In genomic region chr11:94732617-94733292, GRCh38 we compare ENCODE assay signal across 10 cellular contexts. TPM values are rescaled to one million over a fixed set of nuclear protein-coding genes. Genes with fewer than 3 reads are reported as not detected.
DNase-seq lines count a peak whose midpoint lies in the region; TF ChIP-seq lines count a peak whose summit lies in the region.
"Had no signal": no experiment of that assay in that cellular context is flagged by ENCODE, and none has a peak within 500 bp of the region (broad histone marks: within the 10 kb centered on the region; RNA-seq: fewer than 3 reads in every experiment).

No MANE protein-coding gene starts in this region.

- no peaks in the 10 kb centered on the region for H3K9me3 ChIP-seq in SK-N-SH
- H3K9me3 ChIP-seq: ovary had no signal

- peak overlapping the region; percentile 36; the same call in 1 of the 2 replicates for H3K4me2 ChIP-seq in SK-N-SH

- H3K4me3 ChIP-seq in SK-N-SH (ENCODE audit: low read depth in 2 of 2, low read length in 1 of 2) (no peak overlapping the region), fibroblast of the aortic adventitia (ENCODE audit: low read depth, low read length) (no peak overlapping the region), H7 (ENCODE audit: insufficient read depth, low read depth, low read length) (no peak overlapping the region)
- H3K4me3 ChIP-seq: ovary had no signal

- no peak overlapping the region for H3K4me3 Mint-ChIP-seq in activated naive CD8-positive, alpha-beta T cell treated with anti-CD3 and anti-CD28 coated beads for 36 hours

- peaks cover 6% of the 10 kb centered on the region for H3K4me1 Mint-ChIP-seq in activated naive CD8-positive, alpha-beta T cell treated with anti-CD3 and anti-CD28 coated beads for 36 hours

- H3K36me3 Mint-ChIP-seq in activated naive CD8-positive, alpha-beta T cell treated with anti-CD3 and anti-CD28 coated beads for 36 hours = no peaks in the 10 kb centered on the region

- H3K9ac ChIP-seq in SK-N-SH = no peak overlapping the region; the same call in 1 of the 2 replicates

- no peaks in the 10 kb centered on the region for H3K79me2 ChIP-seq in SK-N-SH (ENCODE audit: insufficient read depth)

- no peaks in the 10 kb centered on the region for H3K9me2 ChIP-seq in SK-N-SH

- no peak overlapping the region for H2AFZ ChIP-seq in SK-N-SH (ENCODE audit: low read depth)

- H4K20me1 ChIP-seq in SK-N-SH (ENCODE audit: insufficient read depth) = no peaks in the 10 kb centered on the region

- peaks cover 3% of the 10 kb centered on the region for H3F3A ChIP-seq in SK-N-SH (replicated peaks; ENCODE audit: insufficient read depth)

- H3K4me1 ChIP-seq in SK-N-SH (ENCODE audit: control insufficient read depth in 1 of 2, insufficient read depth in 2 of 2, low read depth in 1 of 2, low read length in 1 of 2) = peaks cover 26 to 36% of the 10 kb centered on the region in 2 experiments; a peak in 3 of 4 replicates

- H3K27me3 Mint-ChIP-seq in activated naive CD8-positive, alpha-beta T cell treated with anti-CD3 and anti-CD28 coated beads for 36 hours = peaks cover 10% of the 10 kb centered on the region

- TF ChIP-seq RAD21 in SK-N-SH (IDR thresholded peaks at IDR 0.05; ENCODE audit: low read length) = no peak

- no peak overlapping the region for H3K27ac Mint-ChIP-seq in activated naive CD8-positive, alpha-beta T cell treated with anti-CD3 and anti-CD28 coated beads for 36 hours

- WGBS in SK-N-SH (ENCODE audit: low lambda C conversion rate) = 84% methylated on average over 7 of the region's 7 CpGs

- CTCF ChIA-PET in SK-N-SH (lab: Yijun Ruan, JAX) = interaction anchor here (0.9 to 4.3 kb wide), 5 partner anchors 9 to 334 kb away, joined by 3 to 26 read pairs (median 5); partner anchors contain the start of gene SRSF8

- no peak for TF ChIP-seq EP300 in SK-N-SH (IDR thresholded peaks at IDR 0.05; ENCODE audit: borderline replicate concordance in 1 of 2, low read depth in 1 of 2, low read length in 1 of 2)

- DNase-seq in GM04504 (ENCODE audit: low read depth) (peak; percentile 67), SK-N-SH (no peak), fibroblast of the aortic adventitia (ENCODE audit: low read depth) (peak; percentile 39), pulmonary artery endothelial cell (ENCODE audit: low read depth, low spot score) (peak; percentile 90), H7 (no peak), AML-193 (lab: John Stamatoyannopoulos, UW) (no peak)
- no peak for DNase-seq in NK-92 treated with Interleukin-12 subunit alpha and Interleukin-12 subunit beta, amount 100 ng/mL, for 24 hours (lab: John Stamatoyannopoulos, UW)
- DNase-seq in activated naive CD8-positive, alpha-beta T cell treated with anti-CD3 and anti-CD28 coated beads for 36 hours = no peak
- DNase-seq: MM.1S had no signal

- H3K27me3 ChIP-seq in SK-N-SH (ENCODE audit: insufficient read depth) (no peaks in the 10 kb centered on the region), H7 (ENCODE audit: control insufficient read depth, insufficient read depth, low read length) (no peaks in the 10 kb centered on the region)
- H3K27me3 ChIP-seq: ovary had no signal

- no peaks in the 10 kb centered on the region for H3K36me3 ChIP-seq in SK-N-SH (replicated peaks in 1 of 2; ENCODE audit: control insufficient read depth in 1 of 2, insufficient read depth in 2 of 2, low read length in 1 of 2)
- H3K36me3 ChIP-seq in H7 (replicated peaks; ENCODE audit: control insufficient read depth, insufficient read depth, low read length) = no peaks in the 10 kb centered on the region
- H3K36me3 ChIP-seq: ovary had no signal

- TF ChIP-seq CTCF in SK-N-SH (IDR thresholded peaks at IDR 0.05) = no peak
- TF ChIP-seq CTCF in fibroblast of the aortic adventitia (IDR thresholded peaks at IDR 0.05; ENCODE audit: insufficient read depth, low read length) = no peak

- H3K9me3 Mint-ChIP-seq in activated naive CD8-positive, alpha-beta T cell treated with anti-CD3 and anti-CD28 coated beads for 36 hours = no peaks in the 10 kb centered on the region

- POLR2A ChIA-PET in SK-N-SH (lab: Yijun Ruan, JAX) = no interaction called here

- H3K27ac ChIP-seq in SK-N-SH (ENCODE audit: low read depth in 2 of 2, low read length in 1 of 2) = peak overlapping the region; percentile 44 to 85
- H3K27ac ChIP-seq: ovary had no signal

TF ChIP-seq in SK-N-SH, 30 proteins besides CTCF, POLR2A, EP300 and RAD21 (continues in another document):
- TF ChIP-seq SIN3A (IDR thresholded peaks at IDR 0.05; ENCODE audit: borderline replicate concordance, low read depth, low read length) (no peak), PBX3 (IDR thresholded peaks at IDR 0.05) (no peak), ELF1 (IDR thresholded peaks at IDR 0.05) (no peak), MEF2A (IDR thresholded peaks at IDR 0.05; ENCODE audit: borderline replicate concordance, low read depth) (no peak), FOSL2 (IDR thresholded peaks at IDR 0.05; ENCODE audit: borderline replicate concordance, low read depth) (no peak), ZBTB33 (IDR thresholded peaks at IDR 0.05; ENCODE audit: borderline replicate concordance, low read depth) (no peak), IRF3 (IDR thresholded peaks at IDR 0.05; ENCODE audit: low read depth, low read length) (no peak), CHD2 (IDR thresholded peaks at IDR 0.05; ENCODE audit: low read length, partially characterized antibody) (no peak), NRF1 (IDR thresholded peaks at IDR 0.05; ENCODE audit: low read depth, low read length) (no peak), YY1 (IDR thresholded peaks at IDR 0.05; ENCODE audit: low read depth) (no peak), NFIC (IDR thresholded peaks at IDR 0.05; ENCODE audit: borderline replicate concordance) (no peak), REST (IDR thresholded peaks at IDR 0.05; ENCODE audit: low read depth, low read length) (no peak)

RNA-seq across cellular contexts. Expression of gene AMOTL1, which starts 35.4 kb away (rescaled TPM):
- 10.7 and 11.7 TPM in 2 replicates for polyA plus RNA-seq in SK-N-SH (2012; rRNA removed)
- 8.5 and 11.1 TPM in 2 replicates for polyA plus RNA-seq in SK-N-SH (2012; cell fraction: cytosol; rRNA removed)
- polyA plus RNA-seq in SK-N-SH (2012; cell fraction: nucleus; rRNA removed) = 8.1 and 12.3 TPM in 2 replicates
- total RNA-seq in fibroblast of the aortic adventitia (ENCODE audit: low replicate concordance) (29.4 and 64.7 TPM in 2 replicates), pulmonary artery endothelial cell (46.2 and 49.5 TPM in 2 replicates)
- 18.0 and 20.7 TPM in 2 replicates for total RNA-seq in H7 (2014; rRNA removed; shearing (Covaris generic))
- total RNA-seq in activated naive CD8-positive, alpha-beta T cell treated with anti-CD3 and anti-CD28 coated beads for 36 hours = 1 to 10 TPM; 1.0 to 1.3 TPM

Comparison
In these comparisons a context has a peak if more than half of its experiments do, and no peak if none do; other contexts are left out.
1. DNase-seq: peak in GM04504 (single experiment), fibroblast of the aortic adventitia (single experiment) and pulmonary artery endothelial cell (single experiment); none in SK-N-SH (single experiment), NK-92 treated with Interleukin-12 subunit alpha and Interleukin-12 subunit beta, amount 100 ng/mL, for 24 hours (single experiment), H7 (single experiment), activated naive CD8-positive, alpha-beta T cell treated with anti-CD3 and anti-CD28 coated beads for 36 hours (single experiment) and AML-193 (0 of 2).